In genomic region chr2:127381762-127382161, GRCh38 we compare ENCODE assay signal across 1 cellular context.
TF ChIP-seq lines count a peak whose summit lies in the region.

No MANE protein-coding gene starts in this region.

TF ChIP-seq in GM12878, 131 proteins besides CTCF, POLR2A, EP300 and RAD21:
- no peak for TF ChIP-seq MTA3 (IDR thresholded peaks at IDR 0.05; ENCODE audit: borderline replicate concordance, low read length)
- TF ChIP-seq RBBP5 (conservative IDR thresholded peaks at IDR 0.05) = no peak
- no peak for TF ChIP-seq BHLHE40 (IDR thresholded peaks at IDR 0.05; ENCODE audit: borderline replicate concordance in 1 of 2, low read depth in 2 of 2, low read length in 1 of 2)
- TF ChIP-seq ZNF217 (IDR thresholded peaks at IDR 0.05) = no peak
- TF ChIP-seq TBL1XR1 (IDR thresholded peaks at IDR 0.05; ENCODE audit: low read depth, low read length) = no peak
- TF ChIP-seq POLR2AphosphoS5 (IDR thresholded peaks at IDR 0.05; ENCODE audit: low read length) = no peak
- no peak for TF ChIP-seq USF1 (IDR thresholded peaks at IDR 0.05; ENCODE audit: borderline replicate concordance, extremely low read length, insufficient read depth, low read depth, low read length)
- TF ChIP-seq JUNB (IDR thresholded peaks at IDR 0.05) = no peak
- no peak for TF ChIP-seq NR2C2 (IDR thresholded peaks at IDR 0.05; ENCODE audit: borderline replicate concordance, control insufficient read depth, insufficient read length, low read depth)
- TF ChIP-seq POU2F2 (IDR thresholded peaks at IDR 0.05; ENCODE audit: borderline replicate concordance, low read depth, low read length) = no peak
- no peak for TF ChIP-seq ATF3 (IDR thresholded peaks at IDR 0.05; ENCODE audit: borderline replicate concordance, extremely low read depth, low read depth, low read length)
- no peak for TF ChIP-seq MLLT1 (IDR thresholded peaks at IDR 0.05)
- TF ChIP-seq BMI1 (IDR thresholded peaks at IDR 0.05; ENCODE audit: borderline replicate concordance) = no peak
- no peak for TF ChIP-seq ZNF622 (IDR thresholded peaks at IDR 0.05)
- no peak for TF ChIP-seq NRF1 (conservative IDR thresholded peaks at IDR 0.05; ENCODE audit: low read depth, low read length)
- no peak for TF ChIP-seq MAX (IDR thresholded peaks at IDR 0.05; ENCODE audit: low read depth, low read length)
- no peak for TF ChIP-seq E2F8 (IDR thresholded peaks at IDR 0.05; ENCODE audit: low read depth, partially characterized antibody)
- TF ChIP-seq WRNIP1 (IDR thresholded peaks at IDR 0.05; ENCODE audit: borderline replicate concordance, low read depth, low read length) = no peak
- TF ChIP-seq PBX3 (IDR thresholded peaks at IDR 0.05; ENCODE audit: insufficient replicate concordance, low read depth, low read length) = no peak
TF ChIP-seq in GM12878: peak in this region for 0.
